ENCODE assay signal across 8 cellular contexts in the genomic region with DNA sequence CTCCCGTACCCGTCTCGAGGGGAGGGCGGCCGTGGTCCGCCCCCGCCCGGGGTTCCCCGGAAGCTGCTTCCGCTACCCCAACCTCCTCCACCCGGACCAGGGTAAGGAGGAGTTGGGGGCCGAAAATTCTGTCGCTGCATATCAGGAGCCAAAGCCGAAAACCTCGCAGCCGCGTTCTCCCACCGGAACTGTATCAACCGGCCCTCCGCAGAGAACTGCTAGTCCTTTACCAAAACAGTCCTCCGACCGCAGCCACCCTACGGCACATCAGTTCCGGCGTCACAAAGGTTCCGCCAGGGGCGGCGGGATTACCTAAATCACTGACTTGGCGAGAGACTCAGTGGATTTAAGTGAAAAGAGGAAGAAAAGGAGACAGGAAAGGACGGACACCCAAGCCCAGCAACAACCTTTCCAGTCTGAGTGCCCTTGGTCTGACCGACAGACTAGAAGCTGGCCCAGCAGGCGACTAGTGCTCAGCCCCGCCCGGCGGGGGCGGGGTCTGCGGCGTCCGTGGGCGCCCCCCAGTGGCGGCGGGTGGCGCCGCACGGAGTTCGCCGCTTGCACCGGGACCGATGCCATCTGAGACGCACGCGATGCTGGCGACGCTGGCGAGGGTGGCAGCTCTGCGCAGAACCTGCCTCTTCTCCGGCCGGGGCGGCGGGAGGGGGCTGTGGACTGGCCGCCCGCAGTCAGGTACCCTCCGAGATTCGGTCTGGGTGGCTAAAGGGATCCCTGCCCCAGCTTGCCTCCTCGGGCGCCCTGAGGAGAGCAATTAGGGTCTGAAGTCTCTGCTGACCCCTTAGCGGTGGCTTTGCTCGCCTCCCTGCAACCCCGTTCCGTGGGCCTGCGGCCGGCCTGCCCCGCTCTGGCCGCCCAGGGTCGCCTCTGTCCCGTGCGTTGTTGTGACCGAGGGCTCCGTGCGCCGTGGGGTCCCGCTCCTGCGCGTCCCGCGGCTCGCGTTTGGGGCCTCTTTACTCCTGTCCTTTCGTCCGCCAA. TPM values are rescaled to one million over a fixed set of nuclear protein-coding genes. Genes with fewer than 3 reads are reported as not detected.
DNase-seq lines count a peak whose midpoint lies in the region; ATAC-seq and TF ChIP-seq lines count a peak whose summit lies in the region.

MPLKIP (minus strand) TSS at position 195 of the 996 bp plus-strand sequence; CDS start at position 140, 55 bp downstream.
SUGCT (plus strand) TSS at position 578 of the 996 bp plus-strand sequence.

- H3K4me2 ChIP-seq in osteoblast (ENCODE audit: insufficient read depth, low read length): peak within 1 kb of the TSS; percentile 87

- peak within 1 kb of the TSS; percentile 93 for H3K27ac ChIP-seq in SK-N-MC
- peak within 1 kb of the TSS; percentile 90 for H3K27ac ChIP-seq in osteoblast (ENCODE audit: low read depth, low read length)
- peak within 1 kb of the TSS; percentile 83 to 88 for H3K27ac ChIP-seq in thoracic aorta

- H3K9me3 Mint-ChIP-seq in activated naive CD4-positive, alpha-beta T cell treated with anti-CD3 and anti-CD28 coated beads, Interleukin-2, amount 50 U/mL, for 72 hours: no peaks in the 10 kb centered on the region
- H3K9me3 Mint-ChIP-seq in glutamatergic neuron (ENCODE audit: unreplicated experiment): peaks cover 8% of the 10 kb centered on the region

- H3K4me3 ChIP-seq in SK-N-MC: peak within 1 kb of the TSS; percentile 94
- peak within 1 kb of the TSS; percentile 97 for H3K4me3 ChIP-seq in osteoblast (ENCODE audit: insufficient read depth, low read length)
- H3K4me3 ChIP-seq in thoracic aorta: peak within 1 kb of the TSS; percentile 83

- peak; percentile 99 for TF ChIP-seq CTCF in glutamatergic neuron (IDR thresholded peaks at IDR 0.05; ENCODE audit: partially characterized antibody, unreplicated experiment)
- peak; percentile 84 for TF ChIP-seq CTCF in osteoblast (IDR thresholded peaks at IDR 0.05; ENCODE audit: extremely low read depth, low read depth, low read length)
- TF ChIP-seq CTCF in thoracic aorta (IDR thresholded peaks at IDR 0.05): peak; percentile 99

- DNase-seq in NAMALWA (ENCODE audit: low spot score) (peak; percentile 94), SK-N-MC (ENCODE audit: low read depth, low spot score) (peak; percentile 72), glutamatergic neuron (peak; percentile 85), osteoblast (ENCODE audit: insufficient read length, low spot score, missing footprints) (peak; percentile 96), thoracic aorta (ENCODE audit: low spot score) (peak; percentile 58)
- DNase-seq in activated naive CD4-positive, alpha-beta T cell treated with anti-CD3 and anti-CD28 coated beads, Interleukin-2, amount 50 U/mL, for 72 hours (ENCODE audit: low spot score in 2 of 2): peak; percentile 88

- H3K27me3 Mint-ChIP-seq in glutamatergic neuron (ENCODE audit: unreplicated experiment): peaks cover 2% of the 10 kb centered on the region

- H3K27me3 ChIP-seq in osteoblast (ENCODE audit: insufficient read depth, low read length) (no peaks in the 10 kb centered on the region), thoracic aorta (replicated peaks; ENCODE audit: insufficient read depth) (no peaks in the 10 kb centered on the region)

- peak within 1 kb of the TSS; percentile 100 for H2AFZ ChIP-seq in osteoblast (ENCODE audit: low read length)

- TF ChIP-seq POLR2A in GM10847 (IDR thresholded peaks at IDR 0.05; ENCODE audit: extremely low read depth, insufficient read length): peak; percentile 59

- H3K27ac Mint-ChIP-seq in activated naive CD4-positive, alpha-beta T cell treated with anti-CD3 and anti-CD28 coated beads, Interleukin-2, amount 50 U/mL, for 72 hours: peak within 1 kb of the TSS; percentile 91 to 97
- H3K27ac Mint-ChIP-seq in glutamatergic neuron (ENCODE audit: unreplicated experiment): peak within 1 kb of the TSS; percentile 94

- H3K79me2 ChIP-seq in osteoblast (ENCODE audit: insufficient read depth, low read length): peaks cover 46% of the 10 kb centered on the region

- H3K36me3 Mint-ChIP-seq in activated naive CD4-positive, alpha-beta T cell treated with anti-CD3 and anti-CD28 coated beads, Interleukin-2, amount 50 U/mL, for 72 hours: peaks cover 0 to 9% of the 10 kb centered on the region in 2 donors
- H3K36me3 Mint-ChIP-seq in glutamatergic neuron (ENCODE audit: unreplicated experiment): no peaks in the 10 kb centered on the region

- peak within 1 kb of the TSS; percentile 94 for H3K9ac ChIP-seq in SK-N-MC (ENCODE audit: insufficient read length)

- peaks cover 11% of the 10 kb centered on the region for H3K4me1 ChIP-seq in osteoblast (ENCODE audit: insufficient read depth, low read length)
- H3K4me1 ChIP-seq in thoracic aorta (ENCODE audit: control insufficient read depth in 1 of 2, low read depth in 2 of 2): peaks cover 19 to 35% of the 10 kb centered on the region in 2 donors

- peaks cover 13% of the 10 kb centered on the region for H4K20me1 ChIP-seq in osteoblast (ENCODE audit: insufficient read depth, low read length)

- peaks cover 2% of the 10 kb centered on the region for H3K4me1 Mint-ChIP-seq in glutamatergic neuron (ENCODE audit: low read depth, unreplicated experiment)

- H3K4me3 Mint-ChIP-seq in glutamatergic neuron (ENCODE audit: unreplicated experiment): peak within 1 kb of the TSS; percentile 95

- ATAC-seq in HG02571 (IDR thresholded peaks at IDR 0.05; ENCODE audit: unreplicated experiment) (peak; percentile 86), thoracic aorta (ENCODE audit: insufficient number of reproducible peaks, low FRiP score, low read depth) (peak; percentile 95)
- ATAC-seq in activated naive CD4-positive, alpha-beta T cell treated with anti-CD3 and anti-CD28 coated beads, Interleukin-2, amount 50 U/mL, for 72 hours: peak; percentile 88 to 91

- H3K36me3 ChIP-seq in SK-N-MC (ENCODE audit: insufficient read depth, low read length) (peaks cover 24% of the 10 kb centered on the region), osteoblast (ENCODE audit: insufficient read depth, low read length) (peaks cover 2% of the 10 kb centered on the region), thoracic aorta (no peaks in the 10 kb centered on the region)

- H3K9me3 ChIP-seq in SK-N-MC (ENCODE audit: low read depth, low read length) (no peaks in the 10 kb centered on the region), osteoblast (ENCODE audit: low read depth, low read length) (no peaks in the 10 kb centered on the region), thoracic aorta (no peaks in the 10 kb centered on the region)

RNA-seq across cellular contexts. Expression of gene MPLKIP, which starts in this region (rescaled TPM):
- total RNA-seq in activated naive CD4-positive, alpha-beta T cell treated with anti-CD3 and anti-CD28 coated beads, Interleukin-2, amount 50 U/mL, for 72 hours: 10 to 100 TPM; 24.8 to 42.0 TPM
- 29.9 TPM for total RNA-seq in glutamatergic neuron (ENCODE audit: unreplicated experiment)
- 8.0 and 9.1 TPM in 2 replicates for total RNA-seq in osteoblast
- total RNA-seq in thoracic aorta: 10 to 100 TPM; 20.2 to 24.1 TPM

RNA-seq across cellular contexts. Expression of gene SUGCT, which starts in this region (rescaled TPM):
- 1 to 10 TPM; 1.1 to 1.8 TPM for total RNA-seq in activated naive CD4-positive, alpha-beta T cell treated with anti-CD3 and anti-CD28 coated beads, Interleukin-2, amount 50 U/mL, for 72 hours
- total RNA-seq in glutamatergic neuron (ENCODE audit: unreplicated experiment) (1.2 TPM), osteoblast (21.7 and 25.9 TPM in 2 replicates), thoracic aorta (10 to 100 TPM in 1 of 2 donors, 1 to 10 TPM in 1; 3.3 to 15.2 TPM)

Comparison
In these comparisons a context has a peak if more than half of its experiments do, and no peak if none do; other contexts are left out.
1. Peak in every context shown above with its lines: DNase-seq, ATAC-seq, H3K4me3 ChIP-seq and H3K27ac ChIP-seq.